ENCODE assay signal across 8 cellular contexts in the genomic region with DNA sequence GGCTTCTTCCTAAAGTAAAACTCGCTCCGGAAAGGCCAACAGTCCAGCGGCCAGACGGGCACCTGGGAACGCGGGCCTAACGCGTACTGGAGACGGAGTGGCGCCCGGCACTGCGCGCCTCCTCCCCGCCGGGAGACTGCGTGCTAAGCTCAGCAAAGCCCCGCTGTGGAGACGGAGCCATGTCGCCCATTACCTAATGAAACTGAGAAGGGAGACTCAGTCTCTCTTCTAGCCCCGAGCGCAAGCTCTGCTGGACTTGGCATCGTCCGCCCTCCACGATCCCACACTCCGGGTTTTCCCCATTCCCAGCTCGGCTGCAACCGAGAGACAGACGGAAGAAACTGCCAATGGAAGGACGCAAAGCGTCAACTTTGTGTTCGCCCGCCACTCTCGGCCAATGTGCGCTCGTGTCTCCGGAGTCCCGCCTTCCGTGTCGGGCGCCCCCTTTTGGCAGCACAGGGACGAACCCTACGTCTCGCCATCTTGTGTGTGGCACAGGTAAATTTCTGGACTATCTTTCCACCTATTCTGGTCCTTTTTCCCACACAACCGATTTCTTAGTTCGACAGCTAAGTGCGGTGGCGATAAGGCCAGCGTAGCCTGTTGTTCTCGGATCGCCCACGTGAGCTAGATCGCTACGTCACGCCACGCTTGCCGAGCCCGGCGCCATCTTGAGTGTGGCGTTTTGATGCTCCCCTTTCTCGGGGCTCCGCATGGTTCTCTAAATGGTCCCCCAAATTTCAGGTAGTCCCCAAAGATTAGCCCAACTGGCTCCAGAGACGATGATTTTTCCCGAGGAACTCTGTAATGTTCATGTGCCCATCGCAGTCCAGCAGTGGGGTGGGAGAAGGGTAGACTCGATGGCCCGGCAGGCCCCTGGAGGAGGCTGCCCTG. TPM values are rescaled to one million over a fixed set of nuclear protein-coding genes. Genes with fewer than 3 reads are reported as not detected.
A peak's percentile ranks its signal among the peaks of the same experiment; 100 is the strongest.
DNase-seq lines count a peak whose midpoint lies in the region; ATAC-seq and TF ChIP-seq lines count a peak whose summit lies in the region.

No MANE protein-coding gene starts in this region.

- DNase-seq in CD1c-positive myeloid dendritic cell (ENCODE audit: extremely low spot score) (peak; percentile 99), NCI-H69 (lab: John Stamatoyannopoulos, UW) (peak; percentile 98), dermis microvascular lymphatic vessel endothelial cell (ENCODE audit: low read depth in 2 of 2) (peak; percentile 98 to 99), right lobe of liver (peak; percentile 97 to 99 (median 98))
- peak; percentile 95 for DNase-seq in activated CD4-positive, alpha-beta T cell treated with anti-CD3 and anti-CD28 coated beads, Interleukin-2, amount 50 U/mL, for 4 hours
- peak; percentile 96 for DNase-seq in stimulated activated CD4-positive, alpha-beta T cell treated with anti-CD3 and anti-CD28 coated beads, Interleukin-4, amount 100 ng/mL, for 4 hours

- intact Hi-C loops in right lobe of liver (cut with DNase I), result no loop called here

- H3K36me3 ChIP-seq in right lobe of liver, result peaks cover 0 to 4% (median 1%) of the 10 kb centered on the region in 4 donors

- no peaks in the 10 kb centered on the region for H3K27me3 ChIP-seq in right lobe of liver

- H3K4me3 ChIP-seq in right lobe of liver, result peak overlapping the region; percentile 82 to 97 (median 89)

- peak overlapping the region; percentile 99 to 100 (median 100) for H3K27ac ChIP-seq in right lobe of liver

- H3K4me1 ChIP-seq in right lobe of liver, result peaks cover 0 to 26% (median 12%) of the 10 kb centered on the region in 4 donors

- H3K9me3 ChIP-seq in right lobe of liver, result no peaks in the 10 kb centered on the region

- peak; percentile 76 to 95 (median 88) for TF ChIP-seq CTCF in right lobe of liver (IDR thresholded peaks at IDR 0.05)

- peak; percentile 85 for TF ChIP-seq POLR2A in right lobe of liver (IDR thresholded peaks at IDR 0.05)

- ATAC-seq in GM19351 (IDR thresholded peaks at IDR 0.05; ENCODE audit: unreplicated experiment) (peak; percentile 37), HG03521 (IDR thresholded peaks at IDR 0.05; ENCODE audit: unreplicated experiment) (peak; percentile 28), right lobe of liver (peak; percentile 62 to 70 (median 64))

- WGBS in right lobe of liver (ENCODE audit: insufficient coverage, low coverage, low lambda C conversion rate, missing lambda C conversion rate), result under 1% methylated on average over 46 of the region's 66 CpGs

RNA-seq across cellular contexts. Expression of a gene that starts 1.3 kb away (rescaled TPM):
- total RNA-seq in dermis microvascular lymphatic vessel endothelial cell (712 and 977 TPM in 2 replicates), right lobe of liver (100 to 1,000 TPM; 180 to 373 (median 252) TPM)

Comparison
In these comparisons a context has a peak if more than half of its experiments do, and no peak if none do; other contexts are left out.
1. Peak in every context shown above with its lines: DNase-seq, ATAC-seq, H3K4me3 ChIP-seq and H3K27ac ChIP-seq.